Comparison of ENCODE assay signal across 3 cellular contexts in genomic region chr3:134876836-134877235, GRCh38.
"Had no signal": no experiment of that assay in that cellular context is flagged by ENCODE, and none has a peak within 500 bp of the region (broad histone marks: within the 10 kb centered on the region; RNA-seq: fewer than 3 reads in every experiment).

No MANE protein-coding gene starts in this region.

- ATAC-seq: GM12878 had no signal

- H3K4me3 ChIP-seq: GM12878 had no signal

- DNase-seq: GDM1, GF-D8 had no signal
